ENCODE assay signal across 9 cellular contexts in genomic region chr16:85334718-85335583, GRCh38.
A peak's percentile ranks its signal among the peaks of the same experiment; 100 is the strongest.
DNase-seq lines count a peak whose midpoint lies in the region; ATAC-seq and TF ChIP-seq lines count a peak whose summit lies in the region.
"Had no signal": no experiment of that assay in that cellular context is flagged by ENCODE, and none has a peak within 500 bp of the region (broad histone marks: within the 10 kb centered on the region; RNA-seq: fewer than 3 reads in every experiment).

No MANE protein-coding gene starts in this region.

- peaks cover 3% of the 10 kb centered on the region; the same call in 1 of the 2 replicates for H3K27me3 ChIP-seq in DOHH2 (ENCODE audit: control insufficient read depth, low read length)
- H3K27me3 ChIP-seq in neuronal stem cell (ENCODE audit: control insufficient read depth in 3 of 3, insufficient read depth in 3 of 3, low read depth in 1 of 3, low read length in 3 of 3): peaks cover 0 to 28% (median 0%) of the 10 kb centered on the region in 3 experiments
- no peaks in the 10 kb centered on the region for H3K27me3 ChIP-seq in ascending aorta

- H4K8ac ChIP-seq in neuronal stem cell (ENCODE audit: low read depth, low read length): no peak overlapping the region

- H3K4me1 ChIP-seq in DOHH2 (ENCODE audit: control insufficient read depth, low read length) (peaks cover 18% of the 10 kb centered on the region), neuronal stem cell (ENCODE audit: control insufficient read depth in 2 of 2, insufficient read depth in 1 of 2, low read depth in 1 of 2, low read length in 2 of 2) (peaks cover 36 to 64% of the 10 kb centered on the region in 2 donors), ascending aorta (peaks cover 0 to 11% of the 10 kb centered on the region in 2 donors)

- H2AK5ac ChIP-seq in neuronal stem cell (ENCODE audit: low read depth, low read length): peak overlapping the region; percentile 98

- H4K91ac ChIP-seq in neuronal stem cell (ENCODE audit: low read depth, low read length, poor library complexity): no peak overlapping the region

- peaks cover 6% of the 10 kb centered on the region for H3K36me3 Mint-ChIP-seq in effector memory CD8-positive, alpha-beta T cell (ENCODE audit: insufficient read depth)

- peak overlapping the region; percentile 70 for H2AFZ ChIP-seq in neuronal stem cell (ENCODE audit: low read length)

- intact Hi-C loops in ascending aorta (cut with DNase I): no loop called here

- no peak overlapping the region for H3K14ac ChIP-seq in neuronal stem cell (ENCODE audit: low read length)

- peak overlapping the region; percentile 7 to 59 for H3K4me3 Mint-ChIP-seq in effector memory CD8-positive, alpha-beta T cell

- TF ChIP-seq CTCF in DOHH2 (IDR thresholded peaks at IDR 0.05; ENCODE audit: low read depth, low read length, poor library complexity, severe bottlenecking) (peak; percentile 14), RWPE1 (conservative IDR thresholded peaks at IDR 0.05; ENCODE audit: low read depth) (no peak), ascending aorta (IDR thresholded peaks at IDR 0.05) (no peak)

- H3K4me3 ChIP-seq in DOHH2 (ENCODE audit: low read length): no peak overlapping the region
- H3K4me3 ChIP-seq in neuronal stem cell (ENCODE audit: low read length in 2 of 2): peak overlapping the region; percentile 32 to 47
- no peak overlapping the region for H3K4me3 ChIP-seq in ascending aorta

- POLR2A ChIA-PET in RWPE1 (lab: Yijun Ruan, JAX; ENCODE audit: low non-redundant PET): no interaction called here

- no peaks in the 10 kb centered on the region for H3K79me1 ChIP-seq in neuronal stem cell (ENCODE audit: low read depth, low read length)

- WGBS in neuronal stem cell (ENCODE audit: extremely low coverage in 2 of 2, insufficient read length in 2 of 2, insufficient replicate concordance in 1 of 2), 2 donors: no CpG with 5 or more reads among the region's 35 CpGs

- H3K9me3 Mint-ChIP-seq in effector memory CD8-positive, alpha-beta T cell: no peaks in the 10 kb centered on the region

- DNase-seq in OCI-M1 (lab: John Stamatoyannopoulos, UW) (peak; percentile 56), neuronal stem cell (ENCODE audit: low spot score) (peak; percentile 51), RWPE1 (ENCODE audit: low spot score) (no peak), ascending aorta (ENCODE audit: low spot score in 2 of 2) (no peak)
- DNase-seq in effector memory CD8-positive, alpha-beta T cell: no peak

- H3K9me3 ChIP-seq in DOHH2 (ENCODE audit: control insufficient read depth, insufficient read depth, low read length) (no peaks in the 10 kb centered on the region), neuronal stem cell (replicated peaks in 1 of 2; ENCODE audit: control insufficient read depth in 2 of 2, insufficient read depth in 1 of 2, low read depth in 1 of 2, low read length in 2 of 2) (peaks cover 0 to 2% of the 10 kb centered on the region in 2 donors), ascending aorta (no peaks in the 10 kb centered on the region)

- H3F3A ChIP-seq in DOHH2 (ENCODE audit: control insufficient read depth, insufficient read depth): no peaks in the 10 kb centered on the region; the same call in 1 of the 2 replicates

- peak overlapping the region; percentile 58 for H2BK12ac ChIP-seq in neuronal stem cell (ENCODE audit: low read length)

- peak overlapping the region in 1 of 2 donors; percentile 75 for H3K27ac Mint-ChIP-seq in effector memory CD8-positive, alpha-beta T cell

- H2BK120ac ChIP-seq in neuronal stem cell (ENCODE audit: low read depth, low read length): no peak overlapping the region

- H3K18ac ChIP-seq in neuronal stem cell (ENCODE audit: low read length): peak overlapping the region; percentile 93

- peak overlapping the region; percentile 62 for H2BK15ac ChIP-seq in neuronal stem cell (ENCODE audit: low read length)

- H3K4me1 Mint-ChIP-seq in effector memory CD8-positive, alpha-beta T cell (ENCODE audit: low read depth in 2 of 2): peaks cover 7 to 9% of the 10 kb centered on the region in 2 donors

- no peak overlapping the region for H3K27ac ChIP-seq in DOHH2 (ENCODE audit: low read depth, low read length)
- H3K27ac ChIP-seq in neuronal stem cell (replicated peaks; ENCODE audit: low read length): no peak overlapping the region
- no peak overlapping the region for H3K27ac ChIP-seq in RWPE1
- no peak overlapping the region for H3K27ac ChIP-seq in ascending aorta
- H3K27ac ChIP-seq: epithelial cell of prostate had no signal

- H3K79me2 ChIP-seq in DOHH2 (ENCODE audit: control insufficient read depth, low read length): no peaks in the 10 kb centered on the region

- H3K36me3 ChIP-seq in DOHH2 (ENCODE audit: control insufficient read depth, low read length) (no peaks in the 10 kb centered on the region), neuronal stem cell (replicated peaks in 1 of 2; ENCODE audit: control insufficient read depth in 2 of 2, insufficient read depth in 2 of 2, low read length in 2 of 2) (no peaks in the 10 kb centered on the region), ascending aorta (no peaks in the 10 kb centered on the region)

- H3K9ac ChIP-seq in neuronal stem cell (ENCODE audit: low read depth, low read length, poor library complexity): no peak overlapping the region

- CTCF ChIA-PET in RWPE1 (lab: Yijun Ruan, JAX): interaction anchor here (0.8 to 1.1 kb wide), 2 partner anchors 10 to 34 kb away, joined by 3 to 4 read pairs; no protein-coding TSS in a partner anchor

- no peaks in the 10 kb centered on the region for H4K20me1 ChIP-seq in DOHH2 (ENCODE audit: control insufficient read depth, insufficient read depth, low read depth, low read length)

- H3K4me2 ChIP-seq in DOHH2 (ENCODE audit: low read length) (peak overlapping the region; percentile 37; the same call in 1 of the 2 replicates), neuronal stem cell (ENCODE audit: insufficient read depth, low read length, poor library complexity, severe bottlenecking) (peak overlapping the region; percentile 52)

- H3K27me3 Mint-ChIP-seq in effector memory CD8-positive, alpha-beta T cell: peaks cover 68 to 88% of the 10 kb centered on the region in 2 donors

- H3K9me2 ChIP-seq in DOHH2 (replicated peaks; ENCODE audit: control insufficient read depth, low read length): no peaks in the 10 kb centered on the region

- H3K4ac ChIP-seq in neuronal stem cell (ENCODE audit: low read length): no peak overlapping the region

- peak overlapping the region; percentile 68 for H3K23ac ChIP-seq in neuronal stem cell (ENCODE audit: low read depth, low read length, poor library complexity)

- no peak for ATAC-seq in effector memory CD8-positive, alpha-beta T cell (replicated peaks)
- ATAC-seq in HG03521 (IDR thresholded peaks at IDR 0.05; ENCODE audit: unreplicated experiment) (no peak), HG03280 (IDR thresholded peaks at IDR 0.05; ENCODE audit: unreplicated experiment) (no peak)

- H2BK5ac ChIP-seq in neuronal stem cell (ENCODE audit: low read length): peak overlapping the region; percentile 31

Comparison
In these comparisons a context has a peak if more than half of its experiments do, and no peak if none do; other contexts are left out.
1. H3K4me3 ChIP-seq: peak in neuronal stem cell (2 of 2); none in DOHH2 (single experiment) and ascending aorta (0 of 2).
2. DNase-seq: peak in OCI-M1 (single experiment) and neuronal stem cell (single experiment); none in effector memory CD8-positive, alpha-beta T cell (0 of 3), RWPE1 (single experiment) and ascending aorta (0 of 2).